In the genomic region with DNA sequence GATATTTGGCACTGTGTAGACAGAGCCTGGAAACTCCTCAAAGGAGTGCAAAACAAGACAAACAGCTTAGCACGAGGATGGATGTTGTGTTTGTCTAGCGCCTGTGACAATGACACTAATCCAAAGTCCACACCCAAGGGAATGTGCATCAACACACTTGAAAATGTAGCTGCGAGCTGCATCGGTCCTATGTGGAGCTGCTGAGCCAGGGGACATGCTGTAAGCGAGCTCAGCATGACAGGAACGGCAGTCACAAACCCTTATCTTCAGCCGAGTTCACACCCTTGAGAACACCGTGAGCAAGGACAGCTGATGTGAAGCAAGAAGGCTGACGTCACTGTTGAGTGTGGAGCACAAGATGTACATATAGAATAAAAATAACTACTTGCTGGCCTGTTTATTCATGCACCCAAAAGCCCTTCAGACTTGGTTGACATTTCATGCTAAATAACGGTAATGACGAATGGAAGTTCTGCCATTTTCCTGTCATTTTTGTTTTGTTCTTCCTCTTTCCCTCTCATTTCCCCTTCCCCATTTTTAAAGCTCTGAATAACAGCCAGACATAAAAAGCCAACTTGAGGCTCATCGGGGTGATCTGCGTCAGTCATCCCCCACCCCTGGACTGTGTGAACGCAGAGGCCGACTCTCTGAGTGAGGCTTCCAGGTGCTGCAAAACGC, we compare ENCODE assay signal across 1 cellular context.
A peak's percentile ranks its signal among the peaks of the same experiment; 100 is the strongest.
TF ChIP-seq lines count a peak whose summit lies in the region.

No MANE protein-coding gene starts in this region.

TF ChIP-seq in K562, 482 proteins besides CTCF, POLR2A, EP300 and RAD21 (continued from another document and continues in another):
- TF ChIP-seq HINFP (tag; conservative IDR thresholded peaks at IDR 0.05; ENCODE audit: low read depth) (no peak), RHOXF2B (CRISPR knock-in tag; conservative IDR thresholded peaks at IDR 0.05) (no peak), NFRKB (IDR thresholded peaks at IDR 0.05; ENCODE audit: low read depth) (no peak), PPARD (CRISPR knock-in tag; IDR thresholded peaks at IDR 0.05) (no peak), AFF4 (CRISPR knock-in tag; IDR thresholded peaks at IDR 0.05) (no peak), ZNF347 (CRISPR knock-in tag; IDR thresholded peaks at IDR 0.05; ENCODE audit: low read depth) (no peak), HNRNPLL (IDR thresholded peaks at IDR 0.05; ENCODE audit: low read depth, low read length, poor library complexity, severe bottlenecking) (no peak), TFAP4 (CRISPR knock-in tag; IDR thresholded peaks at IDR 0.05; ENCODE audit: borderline replicate concordance) (peak; percentile 58; the same call in 1 of the 2 replicates), HMGXB4 (CRISPR knock-in tag; IDR thresholded peaks at IDR 0.05) (no peak), ZNF586 (CRISPR knock-in tag; conservative IDR thresholded peaks at IDR 0.05) (no peak), KLF6 (CRISPR knock-in tag; IDR thresholded peaks at IDR 0.05; ENCODE audit: borderline replicate concordance) (0 out of 2 replicates have a peak, but pooled peaks have one; percentile 11), MYBL2 (IDR thresholded peaks at IDR 0.05; ENCODE audit: low read depth) (no peak), MYBL2 (CRISPR knock-in tag; IDR thresholded peaks at IDR 0.05; ENCODE audit: borderline replicate concordance) (no peak), SMARCE1 (IDR thresholded peaks at IDR 0.05) (no peak), ARHGAP35 (IDR thresholded peaks at IDR 0.05; ENCODE audit: partially characterized antibody) (no peak), BCL6 (CRISPR knock-in tag; IDR thresholded peaks at IDR 0.05) (no peak), CBFB (CRISPR knock-in tag; IDR thresholded peaks at IDR 0.05) (no peak), XRCC4 (IDR thresholded peaks at IDR 0.05; ENCODE audit: extremely low read depth, insufficient read depth, insufficient read length) (no peak), PCBP2 (IDR thresholded peaks at IDR 0.05; ENCODE audit: low read depth, low read length, poor library complexity, severe bottlenecking) (no peak), ELF2 (CRISPR knock-in tag; IDR thresholded peaks at IDR 0.05) (no peak), MED1 (CRISPR knock-in tag; IDR thresholded peaks at IDR 0.05; ENCODE audit: borderline replicate concordance) (no peak), SLC30A9 (CRISPR knock-in tag; IDR thresholded peaks at IDR 0.05) (no peak), CREM (IDR thresholded peaks at IDR 0.05; ENCODE audit: low read depth) (peak; percentile 92), CREB3 (tag; conservative IDR thresholded peaks at IDR 0.05; ENCODE audit: low read depth) (no peak), ZNF134 (CRISPR knock-in tag; conservative IDR thresholded peaks at IDR 0.05) (no peak), CREB1 (IDR thresholded peaks at IDR 0.05) (no peak), CREB1 (CRISPR knock-in tag; IDR thresholded peaks at IDR 0.05) (peak; percentile 69), PURB (CRISPR knock-in tag; IDR thresholded peaks at IDR 0.05; ENCODE audit: low read depth) (no peak), ATF1 (CRISPR knock-in tag; IDR thresholded peaks at IDR 0.05) (no peak; the same call in 1 of the 2 replicates), ATF1 (tag; IDR thresholded peaks at IDR 0.05) (peak; percentile 92), KLF10 (CRISPR knock-in tag; IDR thresholded peaks at IDR 0.05) (no peak), L3MBTL2 (IDR thresholded peaks at IDR 0.05) (peak; percentile 94), TSC22D4 (tag; IDR thresholded peaks at IDR 0.05) (no peak), RBM15 (IDR thresholded peaks at IDR 0.05; ENCODE audit: insufficient read depth, low read length) (no peak), ZBTB2 (IDR thresholded peaks at IDR 0.05) (no peak), DDX20 (tag; IDR thresholded peaks at IDR 0.05; ENCODE audit: low read depth) (no peak), JUN (IDR thresholded peaks at IDR 0.05; ENCODE audit: borderline replicate concordance, low read depth, low read length) (peak; percentile 67), JUN (CRISPR knock-in tag; IDR thresholded peaks at IDR 0.05; ENCODE audit: borderline replicate concordance) (no peak), SIRT6 (IDR thresholded peaks at IDR 0.05; ENCODE audit: low read depth, low read length) (no peak)
- TF ChIP-seq, protein P1, sequence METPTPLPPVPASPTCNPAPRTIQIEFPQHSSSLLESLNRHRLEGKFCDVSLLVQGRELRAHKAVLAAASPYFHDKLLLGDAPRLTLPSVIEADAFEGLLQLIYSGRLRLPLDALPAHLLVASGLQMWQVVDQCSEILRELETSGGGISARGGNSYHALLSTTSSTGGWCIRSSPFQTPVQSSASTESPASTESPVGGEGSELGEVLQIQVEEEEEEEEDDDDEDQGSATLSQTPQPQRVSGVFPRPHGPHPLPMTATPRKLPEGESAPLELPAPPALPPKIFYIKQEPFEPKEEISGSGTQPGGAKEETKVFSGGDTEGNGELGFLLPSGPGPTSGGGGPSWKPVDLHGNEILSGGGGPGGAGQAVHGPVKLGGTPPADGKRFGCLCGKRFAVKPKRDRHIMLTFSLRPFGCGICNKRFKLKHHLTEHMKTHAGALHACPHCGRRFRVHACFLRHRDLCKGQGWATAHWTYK (CRISPR knock-in tag; IDR thresholded peaks at IDR 0.05) = no peak
- TF ChIP-seq, protein P2, sequence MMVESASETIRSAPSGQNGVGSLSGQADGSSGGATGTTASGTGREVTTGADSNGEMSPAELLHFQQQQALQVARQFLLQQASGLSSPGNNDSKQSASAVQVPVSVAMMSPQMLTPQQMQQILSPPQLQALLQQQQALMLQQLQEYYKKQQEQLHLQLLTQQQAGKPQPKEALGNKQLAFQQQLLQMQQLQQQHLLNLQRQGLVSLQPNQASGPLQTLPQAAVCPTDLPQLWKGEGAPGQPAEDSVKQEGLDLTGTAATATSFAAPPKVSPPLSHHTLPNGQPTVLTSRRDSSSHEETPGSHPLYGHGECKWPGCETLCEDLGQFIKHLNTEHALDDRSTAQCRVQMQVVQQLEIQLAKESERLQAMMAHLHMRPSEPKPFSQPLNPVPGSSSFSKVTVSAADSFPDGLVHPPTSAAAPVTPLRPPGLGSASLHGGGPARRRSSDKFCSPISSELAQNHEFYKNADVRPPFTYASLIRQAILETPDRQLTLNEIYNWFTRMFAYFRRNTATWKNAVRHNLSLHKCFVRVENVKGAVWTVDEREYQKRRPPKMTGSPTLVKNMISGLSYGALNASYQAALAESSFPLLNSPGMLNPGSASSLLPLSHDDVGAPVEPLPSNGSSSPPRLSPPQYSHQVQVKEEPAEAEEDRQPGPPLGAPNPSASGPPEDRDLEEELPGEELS (CRISPR knock-in tag; IDR thresholded peaks at IDR 0.05; ENCODE audit: borderline replicate concordance) = no peak
- TF ChIP-seq, protein P3, sequence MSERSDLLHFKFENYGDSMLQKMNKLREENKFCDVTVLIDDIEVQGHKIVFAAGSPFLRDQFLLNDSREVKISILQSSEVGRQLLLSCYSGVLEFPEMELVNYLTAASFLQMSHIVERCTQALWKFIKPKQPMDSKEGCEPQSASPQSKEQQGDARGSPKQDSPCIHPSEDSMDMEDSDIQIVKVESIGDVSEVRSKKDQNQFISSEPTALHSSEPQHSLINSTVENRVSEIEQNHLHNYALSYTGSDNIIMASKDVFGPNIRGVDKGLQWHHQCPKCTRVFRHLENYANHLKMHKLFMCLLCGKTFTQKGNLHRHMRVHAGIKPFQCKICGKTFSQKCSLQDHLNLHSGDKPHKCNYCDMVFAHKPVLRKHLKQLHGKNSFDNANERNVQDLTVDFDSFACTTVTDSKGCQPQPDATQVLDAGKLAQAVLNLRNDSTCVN (CRISPR knock-in tag; IDR thresholded peaks at IDR 0.05) = no peak
- TF ChIP-seq, protein P4, sequence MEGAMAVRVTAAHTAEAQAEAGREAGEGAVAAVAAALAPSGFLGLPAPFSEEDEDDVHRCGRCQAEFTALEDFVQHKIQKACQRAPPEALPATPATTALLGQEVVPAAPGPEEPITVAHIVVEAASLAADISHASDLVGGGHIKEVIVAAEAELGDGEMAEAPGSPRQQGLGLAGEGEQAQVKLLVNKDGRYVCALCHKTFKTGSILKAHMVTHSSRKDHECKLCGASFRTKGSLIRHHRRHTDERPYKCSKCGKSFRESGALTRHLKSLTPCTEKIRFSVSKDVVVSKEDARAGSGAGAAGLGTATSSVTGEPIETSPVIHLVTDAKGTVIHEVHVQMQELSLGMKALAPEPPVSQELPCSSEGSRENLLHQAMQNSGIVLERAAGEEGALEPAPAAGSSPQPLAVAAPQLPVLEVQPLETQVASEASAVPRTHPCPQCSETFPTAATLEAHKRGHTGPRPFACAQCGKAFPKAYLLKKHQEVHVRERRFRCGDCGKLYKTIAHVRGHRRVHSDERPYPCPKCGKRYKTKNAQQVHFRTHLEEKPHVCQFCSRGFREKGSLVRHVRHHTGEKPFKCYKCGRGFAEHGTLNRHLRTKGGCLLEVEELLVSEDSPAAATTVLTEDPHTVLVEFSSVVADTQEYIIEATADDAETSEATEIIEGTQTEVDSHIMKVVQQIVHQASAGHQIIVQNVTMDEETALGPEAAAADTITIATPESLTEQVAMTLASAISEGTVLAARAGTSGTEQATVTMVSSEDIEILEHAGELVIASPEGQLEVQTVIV (CRISPR knock-in tag; IDR thresholded peaks at IDR 0.05; ENCODE audit: borderline replicate concordance) = no peak
